ENCODE assay signal across 7 cellular contexts in the genomic region with DNA sequence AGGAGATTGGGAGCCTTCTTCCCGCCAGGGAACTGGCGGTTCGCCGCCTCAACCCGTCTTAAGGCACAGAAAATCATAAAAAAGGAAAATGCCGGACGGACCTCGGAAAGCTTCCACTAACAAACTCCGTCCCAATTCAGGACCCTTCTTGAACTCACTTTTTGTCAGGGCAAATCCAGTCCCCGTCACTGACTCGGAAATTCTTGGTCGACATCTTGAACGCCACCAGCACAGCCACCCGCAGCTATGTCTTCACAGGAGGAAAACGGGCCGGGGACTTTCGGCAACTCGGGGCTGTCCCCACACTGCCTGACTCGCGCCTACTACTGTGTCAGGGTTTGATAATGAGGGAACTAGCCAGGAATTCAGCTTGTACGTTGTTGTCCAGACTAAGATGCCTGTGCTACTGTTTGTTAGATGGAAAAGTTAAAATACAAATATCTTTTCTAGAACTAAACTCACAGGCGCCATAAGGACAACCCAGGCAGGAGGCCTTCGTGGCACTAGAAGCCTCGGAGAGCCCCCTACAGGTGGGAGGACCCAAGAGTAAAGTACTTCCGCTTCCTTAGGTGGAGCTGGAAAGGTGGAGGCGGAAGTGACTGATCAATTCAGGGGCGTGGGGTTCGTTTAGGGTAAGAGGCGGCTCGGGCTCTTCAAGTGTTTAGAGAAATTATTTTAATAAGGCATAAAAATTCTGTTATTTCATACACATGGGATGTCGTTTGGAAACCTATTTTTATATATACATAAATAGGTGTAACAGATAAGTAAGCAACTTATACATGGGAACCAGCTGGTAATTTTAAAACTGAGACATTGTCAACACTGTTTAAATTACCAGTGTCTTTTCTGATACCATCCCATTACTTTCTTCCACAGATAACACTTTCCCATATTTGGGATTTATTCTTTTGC. TPM values are rescaled to one million over a fixed set of nuclear protein-coding genes. Genes with fewer than 3 reads are reported as not detected.
DNase-seq lines count a peak whose midpoint lies in the region; ATAC-seq, FAIRE-seq and TF ChIP-seq lines count a peak whose summit lies in the region.

A gene with protein sequence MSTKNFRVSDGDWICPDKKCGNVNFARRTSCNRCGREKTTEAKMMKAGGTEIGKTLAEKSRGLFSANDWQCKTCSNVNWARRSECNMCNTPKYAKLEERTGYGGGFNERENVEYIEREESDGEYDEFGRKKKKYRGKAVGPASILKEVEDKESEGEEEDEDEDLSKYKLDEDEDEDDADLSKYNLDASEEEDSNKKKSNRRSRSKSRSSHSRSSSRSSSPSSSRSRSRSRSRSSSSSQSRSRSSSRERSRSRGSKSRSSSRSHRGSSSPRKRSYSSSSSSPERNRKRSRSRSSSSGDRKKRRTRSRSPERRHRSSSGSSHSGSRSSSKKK (minus strand): TSS at position 254 of the 915 bp plus-strand sequence. CDS start 40 bp downstream, at position 214.

- H3K9me3 ChIP-seq in astrocyte (ENCODE audit: insufficient read depth, low read depth, low read length) = no peaks in the 10 kb centered on the region

- FAIRE-seq in astrocyte (lab: Jason Lieb, UNC) = peak; percentile 98

- H3K4me3 ChIP-seq in astrocyte (ENCODE audit: insufficient read depth, low read depth, low read length) = peak within 1 kb of the TSS; percentile 100

- peak within 1 kb of the TSS; percentile 94 for H3K4me3 Mint-ChIP-seq in T-helper 2 cell treated with Interferon-gamma antibody and Interleukin-4, amounts not matched to agents 5 μg/mL and 100 μg/mL, for 36 hours
- H3K4me3 Mint-ChIP-seq in astrocyte (ENCODE audit: unreplicated experiment) = peak within 1 kb of the TSS; percentile 97

- peaks cover 10% of the 10 kb centered on the region for H3K36me3 ChIP-seq in astrocyte (ENCODE audit: insufficient read depth, low read length)

- H3K27me3 Mint-ChIP-seq in T-helper 2 cell treated with Interferon-gamma antibody and Interleukin-4, amounts not matched to agents 5 μg/mL and 100 μg/mL, for 36 hours (ENCODE audit: low read depth) = peaks cover 19% of the 10 kb centered on the region
- H3K27me3 Mint-ChIP-seq in astrocyte (ENCODE audit: low read depth, unreplicated experiment) = no peaks in the 10 kb centered on the region

- H3K9ac ChIP-seq in astrocyte (ENCODE audit: low read length) = peak within 1 kb of the TSS; percentile 100

- DNase-seq in NCI-H187 treated with DMSO at 0.1 percent for 48 hours (lab: John Stamatoyannopoulos, UW) = peak; percentile 88
- peak; percentile 86 for DNase-seq in T-helper 2 cell treated with Interferon-gamma antibody and Interleukin-4, amounts not matched to agents 5 μg/mL and 100 μg/mL, for 36 hours (ENCODE audit: low spot score)
- DNase-seq in astrocyte (ENCODE audit: low read depth) = peak; percentile 92
- peak; percentile 78 for DNase-seq in hepatic stellate cell (ENCODE audit: low spot score)
- peak; percentile 95 for DNase-seq in renal cortical epithelial cell (ENCODE audit: low read depth)

- TF ChIP-seq CTCF in astrocyte (IDR thresholded peaks at IDR 0.05; ENCODE audit: insufficient read depth, low read depth, low read length) = peak; percentile 68

- H2AFZ ChIP-seq in astrocyte (ENCODE audit: low read depth, low read length) = peak within 1 kb of the TSS; percentile 83

- peaks cover 6% of the 10 kb centered on the region for H3K4me1 ChIP-seq in astrocyte (ENCODE audit: insufficient read depth, low read length)

- H3K36me3 Mint-ChIP-seq in T-helper 2 cell treated with Interferon-gamma antibody and Interleukin-4, amounts not matched to agents 5 μg/mL and 100 μg/mL, for 36 hours (ENCODE audit: low read depth) = peaks cover 26% of the 10 kb centered on the region
- no peaks in the 10 kb centered on the region for H3K36me3 Mint-ChIP-seq in astrocyte (ENCODE audit: low read depth, unreplicated experiment)

- peaks cover 39% of the 10 kb centered on the region for H4K20me1 ChIP-seq in astrocyte (ENCODE audit: insufficient read depth, low read length)

- H3K4me1 Mint-ChIP-seq in T-helper 2 cell treated with Interferon-gamma antibody and Interleukin-4, amounts not matched to agents 5 μg/mL and 100 μg/mL, for 36 hours (ENCODE audit: low read depth) = peaks cover 19% of the 10 kb centered on the region
- peaks cover 18% of the 10 kb centered on the region for H3K4me1 Mint-ChIP-seq in astrocyte (ENCODE audit: low read depth, unreplicated experiment)

- ATAC-seq in GM18498 (IDR thresholded peaks at IDR 0.05; ENCODE audit: unreplicated experiment) = peak; percentile 99
- ATAC-seq in HG02943 (IDR thresholded peaks at IDR 0.05; ENCODE audit: low read depth, unreplicated experiment) = peak; percentile 100

- peak within 1 kb of the TSS; percentile 99 for H3K27ac Mint-ChIP-seq in T-helper 2 cell treated with Interferon-gamma antibody and Interleukin-4, amounts not matched to agents 5 μg/mL and 100 μg/mL, for 36 hours
- peak within 1 kb of the TSS; percentile 100 for H3K27ac Mint-ChIP-seq in astrocyte (ENCODE audit: unreplicated experiment)

- H3K27ac ChIP-seq in astrocyte (ENCODE audit: low read depth, low read length) = peak within 1 kb of the TSS; percentile 99

- no peaks in the 10 kb centered on the region for H3K27me3 ChIP-seq in astrocyte (ENCODE audit: insufficient read depth, low read length)

- H3K4me2 ChIP-seq in astrocyte (ENCODE audit: low read length) = peak within 1 kb of the TSS; percentile 86

- peaks cover 8% of the 10 kb centered on the region for H3K9me3 Mint-ChIP-seq in T-helper 2 cell treated with Interferon-gamma antibody and Interleukin-4, amounts not matched to agents 5 μg/mL and 100 μg/mL, for 36 hours
- H3K9me3 Mint-ChIP-seq in astrocyte (ENCODE audit: unreplicated experiment) = no peaks in the 10 kb centered on the region

- H3K79me2 ChIP-seq in astrocyte (ENCODE audit: insufficient read depth, low read length) = peaks cover 50% of the 10 kb centered on the region

RNA-seq across cellular contexts. Expression of the gene that starts here (rescaled TPM):
- total RNA-seq in astrocyte = 97.0 and 102 TPM in 2 replicates
- 27.3 and 47.7 TPM in 2 replicates for total RNA-seq in renal cortical epithelial cell

Comparison
In these comparisons a context has a peak if more than half of its experiments do, and no peak if none do; other contexts are left out.
1. Peak in every context shown above with its lines: DNase-seq, ATAC-seq, H3K4me3 ChIP-seq and H3K27ac ChIP-seq.